In the genomic region with DNA sequence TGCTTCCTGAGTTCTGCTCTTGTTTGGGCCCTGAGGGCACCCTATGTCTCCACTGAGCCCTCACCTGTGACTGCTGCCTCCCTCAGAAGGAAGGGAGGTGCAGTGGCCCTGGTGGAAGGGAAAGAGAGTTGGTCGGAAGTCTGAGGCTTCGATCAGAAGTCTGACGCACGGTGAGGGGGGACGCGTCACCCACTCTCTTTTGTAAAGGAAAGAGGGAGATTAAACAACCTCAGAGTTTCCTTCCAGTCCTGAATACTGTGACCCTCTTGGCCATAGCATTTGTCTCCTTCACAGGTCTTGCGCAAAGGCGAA, we compare ENCODE assay signal across 9 cellular contexts. TPM values are rescaled to one million over a fixed set of nuclear protein-coding genes. Genes with fewer than 3 reads are reported as not detected.
DNase-seq lines count a peak whose midpoint lies in the region; ATAC-seq, FAIRE-seq and TF ChIP-seq lines count a peak whose summit lies in the region.
"Had no signal": no experiment of that assay in that cellular context is flagged by ENCODE, and none has a peak within 500 bp of the region (broad histone marks: within the 10 kb centered on the region; RNA-seq: fewer than 3 reads in every experiment).

No MANE protein-coding gene starts in this region.

- no peak overlapping the region for H3K9ac ChIP-seq in mucosa of rectum (ENCODE audit: low read depth in 1 of 2, low read length in 2 of 2)

- DNase-seq in T-helper 2 cell (peak in 3 of 5 experiments; percentile 23 to 39 (median 25)), AG08396 (ENCODE audit: low spot score) (no peak), left lobe of liver (ENCODE audit: low spot score) (no peak), GM12891 (ENCODE audit: insufficient read length, low spot score) (no peak)
- DNase-seq in activated gamma-delta T cell treated with anti-CD3 and anti-CD28 coated beads, Interleukin-2, amount 50 U/mL, for 16 hours (ENCODE audit: low read depth): peak; percentile 31
- DNase-seq in stimulated activated naive CD8-positive, alpha-beta T cell treated with anti-CD3 and anti-CD28 coated beads, Interleukin-15, Interleukin-2, amounts not matched to agents 100 U/mL and 50 U/mL, for 24 hours: peak; percentile 59

- FAIRE-seq in GM12891 (lab: Jason Lieb, UNC): no peak
- FAIRE-seq: HTR-8/SVneo had no signal

- H3K27ac ChIP-seq in mucosa of rectum (ENCODE audit: low read depth in 2 of 2, low read length in 2 of 2): peak overlapping the region; percentile 49 to 56

- peak; percentile 84 for ATAC-seq in stimulated activated naive CD8-positive, alpha-beta T cell treated with anti-CD3 and anti-CD28 coated beads, Interleukin-15, Interleukin-2, amounts not matched to agents 100 U/mL and 50 U/mL, for 24 hours
- ATAC-seq in HG03571 (IDR thresholded peaks at IDR 0.05; ENCODE audit: unreplicated experiment): no peak
- ATAC-seq in left lobe of liver: no peak

- peaks cover 6 to 16% of the 10 kb centered on the region in 2 donors for H3K4me1 ChIP-seq in mucosa of rectum (ENCODE audit: control insufficient read depth in 2 of 2, insufficient read depth in 2 of 2, low read length in 2 of 2)

- no peak overlapping the region for H3K4me3 ChIP-seq in mucosa of rectum (ENCODE audit: low read length in 2 of 2)

- TF ChIP-seq POLR2A in GM12891 (IDR thresholded peaks at IDR 0.05; ENCODE audit: low read depth, low read length): no peak

- no peaks in the 10 kb centered on the region for H3K27me3 ChIP-seq in mucosa of rectum (ENCODE audit: control insufficient read depth in 2 of 2, insufficient read depth in 2 of 2, low read length in 2 of 2)

- peaks cover under 1 to 12% of the 10 kb centered on the region in 2 donors for H3K36me3 ChIP-seq in mucosa of rectum (ENCODE audit: control insufficient read depth in 2 of 2, insufficient read depth in 2 of 2, low read length in 2 of 2)

- H3K9me3 ChIP-seq in mucosa of rectum (ENCODE audit: control insufficient read depth in 2 of 2, low read length in 2 of 2): no peaks in the 10 kb centered on the region

TF ChIP-seq in GM12891, 5 proteins besides CTCF, POLR2A, EP300 and RAD21:
- TF ChIP-seq POU2F2 (IDR thresholded peaks at IDR 0.05; ENCODE audit: low read depth, low read length): no peak
- TF ChIP-seq SPI1 (IDR thresholded peaks at IDR 0.05; ENCODE audit: low read depth, low read length): no peak
- no peak for TF ChIP-seq POLR2AphosphoS5 (IDR thresholded peaks at IDR 0.05; ENCODE audit: low read depth, low read length)
- no peak for TF ChIP-seq TAF1 (IDR thresholded peaks at IDR 0.05; ENCODE audit: low read depth, low read length)
- no peak for TF ChIP-seq PAX5 (IDR thresholded peaks at IDR 0.05; ENCODE audit: insufficient read depth, low read length, severe bottlenecking)

RNA-seq across cellular contexts. Expression of a gene that starts 31.4 kb away (rescaled TPM):
- 39.1 TPM for total RNA-seq in left lobe of liver
- 33.9 TPM for polyA plus RNA-seq in GM12891 (2012; ENCODE audit: low read depth, missing spikeins)

Comparison
In these comparisons a context has a peak if more than half of its experiments do, and no peak if none do; other contexts are left out.
1. DNase-seq: peak in T-helper 2 cell (3 of 5), activated gamma-delta T cell treated with anti-CD3 and anti-CD28 coated beads, Interleukin-2, amount 50 U/mL, for 16 hours (single experiment) and stimulated activated naive CD8-positive, alpha-beta T cell treated with anti-CD3 and anti-CD28 coated beads, Interleukin-15, Interleukin-2, amounts not matched to agents 100 U/mL and 50 U/mL, for 24 hours (single experiment); none in AG08396 (single experiment), left lobe of liver (single experiment) and GM12891 (single experiment).